Comparison of ENCODE assay signal across 15 cellular contexts in the genomic region with DNA sequence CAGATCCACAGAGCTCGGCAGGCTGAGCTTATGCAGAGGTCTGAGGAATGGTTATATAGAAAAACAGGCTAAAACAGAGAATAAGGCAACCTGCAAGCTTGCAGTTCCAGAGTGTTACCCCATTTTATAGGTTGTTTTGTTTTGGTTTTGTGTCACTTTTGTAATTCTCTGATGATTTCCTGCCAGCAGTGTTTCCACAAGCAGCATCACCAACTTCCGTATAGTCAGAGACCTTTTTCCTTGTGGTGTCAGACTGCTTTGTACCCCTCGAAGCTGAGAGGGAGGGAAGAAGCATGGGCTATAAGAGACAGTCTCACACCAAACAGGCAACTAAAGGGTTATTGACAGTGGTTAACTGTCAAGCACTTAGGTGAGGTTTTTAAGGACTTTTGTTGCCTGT.
"Had no signal": no experiment of that assay in that cellular context is flagged by ENCODE, and none has a peak within 500 bp of the region (broad histone marks: within the 10 kb centered on the region; RNA-seq: fewer than 3 reads in every experiment).

No MANE protein-coding gene starts in this region.

- H3K27ac Mint-ChIP-seq: activated CD4-positive, alpha-beta T cell treated with anti-CD3 and anti-CD28 coated beads, Interleukin-2, amount 10 ng/mL, durations not matched to agents 24 days and 14 days; nephron had no signal

- H3K27me3 Mint-ChIP-seq: activated CD4-positive, alpha-beta T cell treated with anti-CD3 and anti-CD28 coated beads, Interleukin-2, amount 10 ng/mL, durations not matched to agents 24 days and 14 days; T-cell had no signal

- H3K4me3 Mint-ChIP-seq: activated CD4-positive, alpha-beta T cell treated with anti-CD3 and anti-CD28 coated beads, Interleukin-2, amount 10 ng/mL, durations not matched to agents 24 days and 14 days; nephron had no signal

- H3K4me1 ChIP-seq: sigmoid colon had no signal

- H3K9me3 Mint-ChIP-seq: nephron had no signal

- H3K27me3 ChIP-seq: dorsolateral prefrontal cortex, ovary, sigmoid colon, stomach had no signal

- H3K36me3 ChIP-seq: ovary, sigmoid colon, stomach had no signal

- DNase-seq: activated CD4-positive, alpha-beta T cell treated with anti-CD3 and anti-CD28 coated beads, Interleukin-2, amount 10 ng/mL, durations not matched to agents 24 days and 14 days; activated naive CD4-positive, alpha-beta T cell treated with anti-CD3 and anti-CD28 coated beads, Interleukin-2, amount 50 U/mL, for 16 hours; anterior cingulate cortex; dorsolateral prefrontal cortex; glutamatergic neuron; left cardiac atrium; mammary epithelial cell; mucosa of descending colon; ovary; sigmoid colon; stomach; T-cell had no signal

- H3K27ac ChIP-seq: dorsolateral prefrontal cortex, ovary, sigmoid colon, stomach, VCaP had no signal

- H3K4me3 ChIP-seq: dorsolateral prefrontal cortex, mucosa of descending colon, ovary, sigmoid colon, stomach had no signal

- H3K9me3 ChIP-seq: mucosa of descending colon, ovary, sigmoid colon, stomach had no signal

- ATAC-seq: esophagus mucosa, left cardiac atrium, mucosa of descending colon had no signal
